ENCODE assay signal across 8 cellular contexts in genomic region chr5:77852514-77853352, GRCh38.
A peak's percentile ranks its signal among the peaks of the same experiment; 100 is the strongest.
DNase-seq lines count a peak whose midpoint lies in the region; ATAC-seq and TF ChIP-seq lines count a peak whose summit lies in the region.

No MANE protein-coding gene starts in this region.

- TF ChIP-seq CTCF in body of pancreas (IDR thresholded peaks at IDR 0.05): no peak
- TF ChIP-seq CTCF in sigmoid colon (IDR thresholded peaks at IDR 0.05): no peak

- ATAC-seq in Right ventricle myocardium inferior (peak; percentile 84), HG02981 (IDR thresholded peaks at IDR 0.05; ENCODE audit: unreplicated experiment) (peak; percentile 73), body of pancreas (no peak)

- intact Hi-C loops in Right ventricle myocardium inferior (cut with DNase I) (loop anchor here (5.0 to 10.0 kb wide), 3 partner anchors 75 to 208 kb away; partner anchors contain the start of gene TBCA), cardiac septum (cut with DNase I) (no loop called here), body of pancreas (cut with DNase I) (no loop called here), sigmoid colon (cut with DNase I) (loop anchor here (5.0 kb wide), 1 partner anchor 205 kb away; no protein-coding TSS in a partner anchor)

- 5 to 11% methylated on average over 27 to 28 of the region's 28 CpGs for WGBS in body of pancreas, 2 donors
- WGBS in sigmoid colon, 2 donors: 2 to 7% methylated on average over 28 of the region's 28 CpGs

- H3K9me3 ChIP-seq in body of pancreas: no peaks in the 10 kb centered on the region
- no peaks in the 10 kb centered on the region for H3K9me3 ChIP-seq in iPS-20b (ENCODE audit: insufficient read depth, low read depth, low read length)
- no peaks in the 10 kb centered on the region for H3K9me3 ChIP-seq in sigmoid colon

- no peak for TF ChIP-seq EP300 in sigmoid colon (IDR thresholded peaks at IDR 0.05)

- H3K4me3 ChIP-seq in body of pancreas (peak overlapping the region in 1 of 2 donors; percentile 40), iPS-20b (ENCODE audit: low read length) (peak overlapping the region; percentile 52), sigmoid colon (peak overlapping the region; percentile 36 to 65 (median 58))

- peak; percentile 80 for DNase-seq in Right ventricle myocardium inferior (ENCODE audit: missing footprints)
- DNase-seq in cardiac septum (ENCODE audit: low spot score): no peak
- DNase-seq in OCI-M1 (lab: John Stamatoyannopoulos, UW): peak; percentile 42
- DNase-seq in body of pancreas: peak; percentile 23 to 58 (median 32)
- peak; percentile 77 for DNase-seq in sigmoid colon
- DNase-seq in NCI-H774 (lab: John Stamatoyannopoulos, UW): no peak

- H3K27me3 ChIP-seq in body of pancreas (peaks cover 0 to 19% of the 10 kb centered on the region in 2 donors), iPS-20b (ENCODE audit: insufficient read depth, low read length) (peaks cover 97% of the 10 kb centered on the region), sigmoid colon (no peaks in the 10 kb centered on the region)

- TF ChIP-seq POLR2A in body of pancreas (IDR thresholded peaks at IDR 0.05) (no peak), sigmoid colon (IDR thresholded peaks at IDR 0.05) (no peak)

- no peak overlapping the region for H3K9ac ChIP-seq in iPS-20b (ENCODE audit: low read depth, low read length)

- no peak overlapping the region for H3K27ac ChIP-seq in body of pancreas
- H3K27ac ChIP-seq in iPS-20b (ENCODE audit: low read length): no peak overlapping the region
- peak overlapping the region in 2 of 4 donors; percentile 63 to 68 for H3K27ac ChIP-seq in sigmoid colon

- H3K36me3 ChIP-seq in body of pancreas (replicated peaks in 1 of 2; ENCODE audit: insufficient read depth in 1 of 2, low read depth in 2 of 2) (no peaks in the 10 kb centered on the region), iPS-20b (ENCODE audit: insufficient read depth, low read depth, low read length) (no peaks in the 10 kb centered on the region), sigmoid colon (no peaks in the 10 kb centered on the region)

- H3K4me1 ChIP-seq in body of pancreas (peaks cover 16% of the 10 kb centered on the region), iPS-20b (ENCODE audit: insufficient read depth, low read length) (peaks cover 9% of the 10 kb centered on the region; the same call in 1 of the 2 replicates), sigmoid colon (peaks cover 0 to 14% (median 4%) of the 10 kb centered on the region in 4 donors)

Comparison
In these comparisons a context has a peak if more than half of its experiments do, and no peak if none do; other contexts are left out.
1. DNase-seq: peak in Right ventricle myocardium inferior (single experiment), OCI-M1 (single experiment), body of pancreas (4 of 4) and sigmoid colon (single experiment); none in cardiac septum (single experiment) and NCI-H774 (single experiment).
2. intact Hi-C loops: an anchor here in Right ventricle myocardium inferior (5.0 to 10.0 kb wide) and sigmoid colon (5.0 kb wide); none called in cardiac septum and body of pancreas.